ENCODE assay signal across 9 cellular contexts in genomic region chr3:169812124-169812843, GRCh38. TPM values are rescaled to one million over a fixed set of nuclear protein-coding genes. Genes with fewer than 3 reads are reported as not detected.
DNase-seq lines count a peak whose midpoint lies in the region; ATAC-seq and TF ChIP-seq lines count a peak whose summit lies in the region.
"Had no signal": no experiment of that assay in that cellular context is flagged by ENCODE, and none has a peak within 500 bp of the region (broad histone marks: within the 10 kb centered on the region; RNA-seq: fewer than 3 reads in every experiment).

No MANE protein-coding gene starts in this region.

- peak overlapping the region; percentile 86 to 93 (median 87) for H3K4me3 Mint-ChIP-seq in CD4-positive, CD25-positive, alpha-beta regulatory T cell

- DNase-seq in CD4-positive, CD25-positive, alpha-beta regulatory T cell = peak; percentile 12 to 72 (median 40)
- DNase-seq in PC-3 = peak; percentile 58
- DNase-seq in activated naive CD4-positive, alpha-beta T cell treated with Interleukin-2 at 50 U/mL for 16 hours = peak; percentile 52
- peak; percentile 12 to 84 (median 66) for DNase-seq in head of caudate nucleus
- no peak for DNase-seq in omental fat pad (ENCODE audit: low spot score)
- no peak for DNase-seq in thoracic aorta (ENCODE audit: low spot score)

- H2AFZ ChIP-seq in PC-3 (ENCODE audit: low read length) = peak overlapping the region; percentile 85

- no peaks in the 10 kb centered on the region for H3K9me2 ChIP-seq in PC-3 (replicated peaks; ENCODE audit: low read length)

- H3K27me3 ChIP-seq in CD4-positive, CD25-positive, alpha-beta regulatory T cell (ENCODE audit: control insufficient read depth, insufficient read depth, low read length) = peaks cover 3% of the 10 kb centered on the region
- H3K27me3 ChIP-seq in PC-3 (ENCODE audit: low read length) (no peaks in the 10 kb centered on the region), thoracic aorta (replicated peaks; ENCODE audit: insufficient read depth) (no peaks in the 10 kb centered on the region)

- no TSS peak for BruUV-seq in PC-3 (replicated peaks; lab: Mats Ljungman, UMichigan)

- POLR2A ChIA-PET in PC-3 (lab: Charles Lee; ENCODE audit: unreplicated experiment) = interaction anchor here (0.6 kb wide), 1 partner anchor 143 kb away, joined by 3 read pairs; no protein-coding TSS in a partner anchor

- peak overlapping the region; percentile 80 for H3K4me3 ChIP-seq in CD4-positive, CD25-positive, alpha-beta regulatory T cell (ENCODE audit: low read depth, low read length)
- peak overlapping the region; percentile 75 for H3K4me3 ChIP-seq in PC-3 (ENCODE audit: low read length)
- H3K4me3 ChIP-seq in thoracic aorta = peak overlapping the region; percentile 74

- peaks cover 38% of the 10 kb centered on the region for H3K27me3 Mint-ChIP-seq in CD4-positive, CD25-positive, alpha-beta regulatory T cell

- H3F3A ChIP-seq in PC-3 (ENCODE audit: low read length, unreplicated experiment) = no peaks in the 10 kb centered on the region

- H3K27ac Mint-ChIP-seq in CD4-positive, CD25-positive, alpha-beta regulatory T cell = peak overlapping the region in 1 of 3 donors; percentile 79

- H3K36me3 Mint-ChIP-seq in CD4-positive, CD25-positive, alpha-beta regulatory T cell = no peaks in the 10 kb centered on the region

- intact Hi-C loops in PC-3 (cut with micrococcal nuclease) = loop anchor here (5.0 kb wide), 1 partner anchor 40 kb away; the partner anchor contains the start of gene MYNN
- intact Hi-C loops in head of caudate nucleus (cut with DNase I) = loop anchor here (5.0 kb wide), 1 partner anchor 155 kb away; the partner anchor contains the start of gene SEC62

- H3K36me3 ChIP-seq in CD4-positive, CD25-positive, alpha-beta regulatory T cell (ENCODE audit: control insufficient read depth, insufficient read depth, low read length) = no peaks in the 10 kb centered on the region
- H3K36me3 ChIP-seq in PC-3 (ENCODE audit: low read depth, low read length) (no peaks in the 10 kb centered on the region), thoracic aorta (no peaks in the 10 kb centered on the region)

- H3K27ac ChIP-seq in CD4-positive, CD25-positive, alpha-beta regulatory T cell (ENCODE audit: insufficient read depth, low read length, poor library complexity, severe bottlenecking) = no peak overlapping the region
- H3K27ac ChIP-seq in PC-3 (ENCODE audit: low read length) (peak overlapping the region; percentile 10; the same call in 1 of the 2 replicates), thoracic aorta (peak overlapping the region; percentile 31 to 72)

- no peaks in the 10 kb centered on the region for H3K79me2 ChIP-seq in PC-3 (ENCODE audit: low read length)

- TF ChIP-seq CTCF in PC-3 (conservative IDR thresholded peaks at IDR 0.05; ENCODE audit: low read depth, low read length) (no peak), omental fat pad (IDR thresholded peaks at IDR 0.05) (no peak), thoracic aorta (IDR thresholded peaks at IDR 0.05) (no peak)

- H3K9ac ChIP-seq in PC-3 (ENCODE audit: low read length) = peak overlapping the region; percentile 67

- peak; percentile 50 to 59 for ATAC-seq in CD4-positive, CD25-positive, alpha-beta regulatory T cell (ENCODE audit: low read depth in 2 of 2)
- peak; percentile 62 for ATAC-seq in GM19351 (IDR thresholded peaks at IDR 0.05; ENCODE audit: unreplicated experiment)
- peak; percentile 70 for ATAC-seq in HG03460 (IDR thresholded peaks at IDR 0.05; ENCODE audit: unreplicated experiment)
- peak; percentile 79 for ATAC-seq in PC-3
- peak; percentile 88 for ATAC-seq in omental fat pad (ENCODE audit: low FRiP score)
- ATAC-seq in thoracic aorta (ENCODE audit: insufficient number of reproducible peaks, low FRiP score, low read depth) = peak; percentile 66

- H3K4me1 Mint-ChIP-seq in CD4-positive, CD25-positive, alpha-beta regulatory T cell = peaks cover 12 to 29% (median 14%) of the 10 kb centered on the region in 4 donors

- peak overlapping the region; percentile 95 for H3K4me2 ChIP-seq in PC-3 (ENCODE audit: low read length)

- peaks cover 0 to 14% (median 6%) of the 10 kb centered on the region in 7 donors for H3K9me3 Mint-ChIP-seq in CD4-positive, CD25-positive, alpha-beta regulatory T cell

- CTCF ChIA-PET in PC-3 (lab: Charles Lee) = no interaction called here

- H3K9me3 ChIP-seq in CD4-positive, CD25-positive, alpha-beta regulatory T cell (ENCODE audit: control insufficient read depth in 2 of 2, low read length in 2 of 2) = peaks cover 12 to 14% of the 10 kb centered on the region in 2 experiments
- no peaks in the 10 kb centered on the region for H3K9me3 ChIP-seq in PC-3 (ENCODE audit: low read length)
- H3K9me3 ChIP-seq in thoracic aorta = no peaks in the 10 kb centered on the region

- peaks cover 27% of the 10 kb centered on the region for H3K4me1 ChIP-seq in CD4-positive, CD25-positive, alpha-beta regulatory T cell (ENCODE audit: control insufficient read depth, insufficient read depth, low read length, poor library complexity, severe bottlenecking)
- H3K4me1 ChIP-seq in PC-3 (ENCODE audit: insufficient read depth, low read length) (peaks cover 15% of the 10 kb centered on the region; the same call in 1 of the 2 replicates), thoracic aorta (ENCODE audit: control insufficient read depth in 1 of 2, low read depth in 2 of 2) (peaks cover 0 to 16% of the 10 kb centered on the region in 2 donors)

- H4K20me1 ChIP-seq in PC-3 (ENCODE audit: low read length) = no peaks in the 10 kb centered on the region

RNA-seq across cellular contexts. Expression of gene LRRIQ4, which starts 0.4 kb away (rescaled TPM):
- not detected for total RNA-seq in CD4-positive, CD25-positive, alpha-beta regulatory T cell
- not detected for polyA plus RNA-seq in CD4-positive, CD25-positive, alpha-beta regulatory T cell
- 0.52 TPM in 1 of 2 replicates, not detected in the other for total RNA-seq in PC-3 (2014; rRNA removed)
- total RNA-seq in omental fat pad = under 1 TPM in 1 of 4 donors, not detected in 3; 0.25 TPM
- not detected for total RNA-seq in thoracic aorta
- total RNA-seq: T-helper 1 cell treated with Interleukin-12 subunit alpha and Interleukin-12 subunit beta and Interleukin-4 antibody, amounts not matched to agents 30 ng/mL and 1 ng/mL, for 36 hours had no signal

RNA-seq across cellular contexts. Expression of gene LRRC34, which starts 0.4 kb away (rescaled TPM):
- total RNA-seq in CD4-positive, CD25-positive, alpha-beta regulatory T cell = not detected
- under 1 TPM in 3 of 4 donors, not detected in 1; 0.06 to 0.62 (median 0.21) TPM for polyA plus RNA-seq in CD4-positive, CD25-positive, alpha-beta regulatory T cell
- 1.8 and 3.8 TPM in 2 replicates for total RNA-seq in PC-3 (2014; rRNA removed)
- total RNA-seq in omental fat pad = 10 to 100 TPM in 1 of 4 donors, 1 to 10 TPM in 3; 1.9 to 14.8 (median 2.7) TPM
- 1 to 10 TPM; 4.5 to 5.1 TPM for total RNA-seq in thoracic aorta

RNA-seq across cellular contexts. Expression of gene MYNN, which starts 39.1 kb away (rescaled TPM):
- 25.9 TPM for total RNA-seq in CD4-positive, CD25-positive, alpha-beta regulatory T cell
- 10 to 100 TPM; 12.4 to 20.3 (median 17.7) TPM for polyA plus RNA-seq in CD4-positive, CD25-positive, alpha-beta regulatory T cell
- total RNA-seq in PC-3 (2014; rRNA removed) (7.4 and 12.9 TPM in 2 replicates), omental fat pad (10 to 100 TPM; 12.2 to 19.5 (median 15.7) TPM), thoracic aorta (10 to 100 TPM; 10.8 to 14.3 TPM)

RNA-seq across cellular contexts. Expression of gene ACTRT3, which starts 42.9 kb away (rescaled TPM):
- not detected for total RNA-seq in CD4-positive, CD25-positive, alpha-beta regulatory T cell
- under 1 TPM in 2 of 4 donors, not detected in 2; 0.21 to 0.54 TPM for polyA plus RNA-seq in CD4-positive, CD25-positive, alpha-beta regulatory T cell
- 2.6 and 4.1 TPM in 2 replicates for total RNA-seq in PC-3 (2014; rRNA removed)
- 1 to 10 TPM; 2.3 to 4.8 (median 2.8) TPM for total RNA-seq in omental fat pad
- total RNA-seq in thoracic aorta = 1 to 10 TPM; 2.7 to 3.1 TPM

RNA-seq across cellular contexts. Expression of gene TERC, which starts 47.4 kb away (rescaled TPM):
- total RNA-seq in CD4-positive, CD25-positive, alpha-beta regulatory T cell = 2.9 TPM
- under 1 TPM in 1 of 4 donors, not detected in 3; 0.76 TPM for polyA plus RNA-seq in CD4-positive, CD25-positive, alpha-beta regulatory T cell
- total RNA-seq in PC-3 (2014; rRNA removed) (544 and 737 TPM in 2 replicates), omental fat pad (100 to 1,000 TPM in 3 of 4 donors, 10 to 100 TPM in 1; 54.1 to 206 (median 162) TPM), thoracic aorta (100 to 1,000 TPM; 126 to 132 TPM)

Comparison
In these comparisons a context has a peak if more than half of its experiments do, and no peak if none do; other contexts are left out.
1. DNase-seq: peak in CD4-positive, CD25-positive, alpha-beta regulatory T cell (3 of 3), PC-3 (single experiment), activated naive CD4-positive, alpha-beta T cell treated with Interleukin-2 at 50 U/mL for 16 hours (single experiment) and head of caudate nucleus (42 of 42); none in omental fat pad (single experiment) and thoracic aorta (single experiment).
2. Peak in every context shown above with its lines, with median percentiles within 50 percentile points of each other: ATAC-seq and H3K4me3 ChIP-seq.